In genomic region chr2:28452534-28453081, GRCh38 we compare ENCODE assay signal across 8 cellular contexts. TPM values are rescaled to one million over a fixed set of nuclear protein-coding genes. Genes with fewer than 3 reads are reported as not detected.
DNase-seq lines count a peak whose midpoint lies in the region; ATAC-seq and TF ChIP-seq lines count a peak whose summit lies in the region.

No MANE protein-coding gene starts in this region.

- H2AFZ ChIP-seq in GM23248 (no peak overlapping the region), OCI-LY3 (ENCODE audit: low read depth, low read length) (no peak overlapping the region)

- no peak for ATAC-seq in HG02981 (IDR thresholded peaks at IDR 0.05; ENCODE audit: unreplicated experiment)

- H3F3A ChIP-seq in GM23248 (ENCODE audit: insufficient read depth): peaks cover 31% of the 10 kb centered on the region

- no peaks in the 10 kb centered on the region for H3K9me3 ChIP-seq in BLaER1
- H3K9me3 ChIP-seq in GM23248 (ENCODE audit: low read depth): no peaks in the 10 kb centered on the region
- no peaks in the 10 kb centered on the region for H3K9me3 ChIP-seq in OCI-LY3 (ENCODE audit: insufficient read depth, low read length)
- no peaks in the 10 kb centered on the region for H3K9me3 ChIP-seq in thyroid gland

- H3K27me3 ChIP-seq in BLaER1: no peaks in the 10 kb centered on the region
- no peaks in the 10 kb centered on the region for H3K27me3 ChIP-seq in GM23248 (replicated peaks; ENCODE audit: insufficient read depth)
- H3K27me3 ChIP-seq in OCI-LY3 (ENCODE audit: low read depth, low read length): no peaks in the 10 kb centered on the region
- H3K27me3 ChIP-seq in thyroid gland: no peaks in the 10 kb centered on the region

- H3K4me1 ChIP-seq in BLaER1: peaks cover 14% of the 10 kb centered on the region
- peaks cover 30% of the 10 kb centered on the region for H3K4me1 ChIP-seq in GM23248 (ENCODE audit: insufficient read depth)
- peaks cover 17% of the 10 kb centered on the region for H3K4me1 ChIP-seq in OCI-LY3 (ENCODE audit: low read length)
- peaks cover 0 to 4% of the 10 kb centered on the region in 2 donors for H3K4me1 ChIP-seq in thyroid gland

- H3K9me3 Mint-ChIP-seq in activated T-cell treated with anti-CD3 and anti-CD28 coated beads, Interleukin-2, amount 50 U/mL, for 24 hours: no peaks in the 10 kb centered on the region

- in situ Hi-C loops in GM23248 (cut with MboI): no loop called here

- H3K9me2 ChIP-seq in GM23248 (ENCODE audit: insufficient read depth): no peaks in the 10 kb centered on the region

- H3K4me2 ChIP-seq in BLaER1 (0 out of 2 replicates have a peak overlapping the region, but pooled peaks have one; percentile 14), GM23248 (ENCODE audit: unreplicated experiment) (no peak overlapping the region), OCI-LY3 (ENCODE audit: low read length) (no peak overlapping the region)

- no peak overlapping the region for H3K4me3 ChIP-seq in BLaER1
- H3K4me3 ChIP-seq in GM23248: no peak overlapping the region
- H3K4me3 ChIP-seq in OCI-LY3 (ENCODE audit: low read length): no peak overlapping the region
- no peak overlapping the region for H3K4me3 ChIP-seq in fibroblast of the aortic adventitia (ENCODE audit: low read depth, low read length)
- H3K4me3 ChIP-seq in thyroid gland (replicated peaks in 1 of 3): no peak overlapping the region

- no peaks in the 10 kb centered on the region for H3K79me2 ChIP-seq in GM23248 (ENCODE audit: insufficient read depth)
- no peaks in the 10 kb centered on the region for H3K79me2 ChIP-seq in OCI-LY3 (ENCODE audit: low read length)

- H3K27ac ChIP-seq in BLaER1: no peak overlapping the region
- H3K27ac ChIP-seq in GM23248: no peak overlapping the region
- H3K27ac ChIP-seq in OCI-LY3 (ENCODE audit: low read length): no peak overlapping the region
- no peak overlapping the region for H3K27ac ChIP-seq in thyroid gland

- H4K20me1 ChIP-seq in BLaER1: no peaks in the 10 kb centered on the region
- no peaks in the 10 kb centered on the region for H4K20me1 ChIP-seq in GM23248 (ENCODE audit: insufficient read depth)
- H4K20me1 ChIP-seq in OCI-LY3 (ENCODE audit: insufficient read depth, low read length): no peaks in the 10 kb centered on the region

- no peaks in the 10 kb centered on the region for H3K36me3 Mint-ChIP-seq in activated T-cell treated with anti-CD3 and anti-CD28 coated beads, Interleukin-2, amount 50 U/mL, for 24 hours (ENCODE audit: low read depth)

- no peak overlapping the region for H3K4me3 Mint-ChIP-seq in activated T-cell treated with anti-CD3 and anti-CD28 coated beads, Interleukin-2, amount 50 U/mL, for 24 hours

- 27 to 29% methylated on average over 7 of the region's 7 CpGs for WGBS in GM23248 (ENCODE audit: low coverage in 1 of 2, low lambda C conversion rate in 2 of 2, missing lambda C conversion rate in 2 of 2), 2 experiments
- WGBS in thyroid gland, 2 donors: 54 to 55% methylated on average over 7 of the region's 7 CpGs

- peak overlapping the region; percentile 20 for H3K27ac Mint-ChIP-seq in activated T-cell treated with anti-CD3 and anti-CD28 coated beads, Interleukin-2, amount 50 U/mL, for 24 hours

- H3K9ac ChIP-seq in BLaER1 (no peak overlapping the region), GM23248 (no peak overlapping the region), OCI-LY3 (ENCODE audit: low read length) (no peak overlapping the region)

- no peaks in the 10 kb centered on the region for H3K27me3 Mint-ChIP-seq in activated T-cell treated with anti-CD3 and anti-CD28 coated beads, Interleukin-2, amount 50 U/mL, for 24 hours

- no peak for TF ChIP-seq POLR2A in thyroid gland (IDR thresholded peaks at IDR 0.05)

- peak; percentile 65 for DNase-seq in GM23248
- DNase-seq in activated T-cell treated with anti-CD3 and anti-CD28 coated beads, Interleukin-2, amount 50 U/mL, for 24 hours: peak; percentile 89
- DNase-seq in fibroblast of the aortic adventitia (ENCODE audit: low read depth): peak; percentile 55
- DNase-seq in nucleus accumbens (lab: John Stamatoyannopoulos, UW): peak in 33 of 56 donors; percentile 1 to 69 (median 19)
- DNase-seq in thyroid gland: peak; percentile 66 to 71

- TF ChIP-seq CTCF in OCI-LY3 (IDR thresholded peaks at IDR 0.05; ENCODE audit: low read depth, low read length): peak; percentile 88
- peak; percentile 98 for TF ChIP-seq CTCF in fibroblast of the aortic adventitia (IDR thresholded peaks at IDR 0.05; ENCODE audit: insufficient read depth, low read length)
- TF ChIP-seq CTCF in thyroid gland (IDR thresholded peaks at IDR 0.05): peak; percentile 65 to 88 (median 76)

- H3K4me1 Mint-ChIP-seq in activated T-cell treated with anti-CD3 and anti-CD28 coated beads, Interleukin-2, amount 50 U/mL, for 24 hours (ENCODE audit: low read depth): peaks cover 50% of the 10 kb centered on the region

- H3K36me3 ChIP-seq in BLaER1 (no peaks in the 10 kb centered on the region), GM23248 (ENCODE audit: low read depth) (no peaks in the 10 kb centered on the region), OCI-LY3 (replicated peaks; ENCODE audit: low read depth, low read length) (no peaks in the 10 kb centered on the region), thyroid gland (no peaks in the 10 kb centered on the region)

- intact Hi-C loops in thyroid gland (cut with DNase I): loop anchor here (2.0 kb wide), 1 partner anchor 750 kb away; no protein-coding TSS in a partner anchor

RNA-seq across cellular contexts. Expression of gene PLB1, which starts 43.3 kb away (rescaled TPM):
- total RNA-seq in GM23248 (2014; rRNA removed; shearing (Covaris generic)): 0.11 and 0.38 TPM in 2 replicates
- polyA plus RNA-seq in GM23248 (2016; fragmentation: Nextera tagmentation; extraction: Ambion mirVana): 0.25 and 0.44 TPM in 2 replicates
- total RNA-seq in fibroblast of the aortic adventitia (ENCODE audit: low replicate concordance) (2.7 and 7.8 TPM in 2 replicates), thyroid gland (1 to 10 TPM; 1.2 to 3.3 (median 1.8) TPM)

RNA-seq across cellular contexts. Expression of gene FOSL2, which starts 60.0 kb away (rescaled TPM):
- 78.0 and 83.5 TPM in 2 replicates for total RNA-seq in GM23248 (2014; rRNA removed; shearing (Covaris generic))
- polyA plus RNA-seq in GM23248 (2016; fragmentation: Nextera tagmentation; extraction: Ambion mirVana): 42.4 and 45.0 TPM in 2 replicates
- total RNA-seq in fibroblast of the aortic adventitia (ENCODE audit: low replicate concordance): 26.3 and 44.4 TPM in 2 replicates
- 10 to 100 TPM; 30.7 to 85.1 (median 40.6) TPM for total RNA-seq in thyroid gland

Comparison
In these comparisons a context has a peak if more than half of its experiments do, and no peak if none do; other contexts are left out.
1. DNase-seq: peak in every context shown above with its lines; median percentile 89 in activated T-cell treated with anti-CD3 and anti-CD28 coated beads, Interleukin-2, amount 50 U/mL, for 24 hours; 68 in thyroid gland; 65 in GM23248; 55 in fibroblast of the aortic adventitia; 19 in nucleus accumbens.